In the genomic region with DNA sequence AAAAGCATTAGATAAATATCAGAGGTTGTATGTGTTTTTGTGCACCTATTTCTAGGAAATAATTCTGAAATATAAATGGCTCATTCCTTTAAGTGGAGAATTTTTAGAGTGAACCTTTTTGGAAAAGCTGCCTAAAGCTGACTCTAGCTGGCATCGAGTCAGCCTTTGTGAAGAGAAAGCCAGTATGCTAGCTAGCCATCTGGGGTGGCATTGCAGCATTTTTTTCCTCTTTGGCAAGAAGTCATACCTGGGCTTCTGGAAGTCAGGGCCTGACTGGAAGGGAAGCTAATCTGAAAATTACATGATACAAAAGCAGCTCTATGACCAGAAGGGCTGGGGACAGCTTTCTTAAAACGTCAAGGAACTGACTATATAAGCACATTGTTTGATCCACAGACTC, we compare ENCODE assay signal across 21 cellular contexts. TPM values are rescaled to one million over a fixed set of nuclear protein-coding genes. Genes with fewer than 3 reads are reported as not detected.
DNase-seq lines count a peak whose midpoint lies in the region; ATAC-seq and TF ChIP-seq lines count a peak whose summit lies in the region.
"Had no signal": no experiment of that assay in that cellular context is flagged by ENCODE, and none has a peak within 500 bp of the region (broad histone marks: within the 10 kb centered on the region; RNA-seq: fewer than 3 reads in every experiment).

No MANE protein-coding gene starts in this region.

- no peak overlapping the region for H2AFZ ChIP-seq in GM23248

- in situ Hi-C loops in GM23248 (cut with MboI), result no loop called here

- WGBS in GM23248 (ENCODE audit: low coverage in 1 of 2, low lambda C conversion rate in 2 of 2, missing lambda C conversion rate in 2 of 2), 2 experiments, result 78% methylated on average over 2 of the region's 2 CpGs

- H3K36me3 ChIP-seq in GM23248 (ENCODE audit: low read depth) (peaks cover 56% of the 10 kb centered on the region), neutrophil (peaks cover 29% of the 10 kb centered on the region)

- TF ChIP-seq CTCF in AG10803 (conservative IDR thresholded peaks at IDR 0.05; ENCODE audit: low read length) (no peak), neutrophil (IDR thresholded peaks at IDR 0.05) (no peak)

- H3K9me3 ChIP-seq in GM23248 (ENCODE audit: low read depth) (no peaks in the 10 kb centered on the region), neutrophil (no peaks in the 10 kb centered on the region)

- no peaks in the 10 kb centered on the region for H4K20me1 ChIP-seq in GM23248 (ENCODE audit: insufficient read depth)

- H3K79me2 ChIP-seq in GM23248 (ENCODE audit: insufficient read depth), result peaks cover 98% of the 10 kb centered on the region

- H3K4me2 ChIP-seq in GM23248 (ENCODE audit: unreplicated experiment), result no peak overlapping the region

- 0 out of 2 replicates have a peak, but pooled peaks cover under 1% of the 10 kb centered on the region for H3F3A ChIP-seq in GM23248 (ENCODE audit: insufficient read depth)

- H3K27ac ChIP-seq in GM23248 (no peak overlapping the region), neutrophil (peak overlapping the region; percentile 56)
- H3K27ac ChIP-seq: epithelial cell of prostate had no signal

- DNase-seq in AG10803 (ENCODE audit: low read depth) (peak; percentile 45), GM23248 (peak; percentile 25), cerebellar cortex (ENCODE audit: low spot score) (peak; percentile 97), RPMI8226 (no peak), midbrain (lab: John Stamatoyannopoulos, UW) (no peak)
- DNase-seq: activated B cell treated with CpG ODN at 0.5 μM for 24 hours; activated CD8-positive, alpha-beta memory T cell treated with anti-CD3 and anti-CD28 coated beads for 24 hours; activated effector memory CD4-positive, alpha-beta T cell treated with anti-CD3 and anti-CD28 coated beads, Interleukin-2, amount 50 U/mL, for 16 hours; aorta; GDM1; MM.1S; NCI-H187; NCI-H524 treated with DMSO at 0.1 percent for 48 hours; SIG-M5; stimulated activated CD4-positive, alpha-beta T cell treated with anti-CD3 and anti-CD28 coated beads, Interleukin-15, amount 100 ng/mL, for 24 hours; stimulated activated naive CD4-positive, alpha-beta T cell treated with Interleukin-2 at 50 U/mL for 16 hours had no signal

- H3K9me2 ChIP-seq in GM23248 (ENCODE audit: insufficient read depth), result no peaks in the 10 kb centered on the region

- no peaks in the 10 kb centered on the region for H3K4me1 ChIP-seq in GM23248 (ENCODE audit: insufficient read depth)
- H3K4me1 ChIP-seq in neutrophil (ENCODE audit: control insufficient read depth in 1 of 2, insufficient read depth in 1 of 2, low read depth in 1 of 2, low read length in 1 of 2), result peaks cover 17 to 36% of the 10 kb centered on the region in 2 experiments

- peak overlapping the region; percentile 8; the same call in 1 of the 2 replicates for H3K9ac ChIP-seq in GM23248

- H3K27me3 ChIP-seq in GM23248 (replicated peaks; ENCODE audit: insufficient read depth), result no peaks in the 10 kb centered on the region
- H3K27me3 ChIP-seq in neutrophil, result no peaks in the 10 kb centered on the region

- H3K4me3 ChIP-seq in AG10803 (ENCODE audit: low read length) (no peak overlapping the region), GM23248 (no peak overlapping the region), neutrophil (ENCODE audit: low read depth in 1 of 2, low read length in 1 of 2) (no peak overlapping the region)
- H3K4me3 ChIP-seq: GM12878 had no signal

- ATAC-seq in esophagus mucosa (no peak), GM19351 (IDR thresholded peaks at IDR 0.05; ENCODE audit: unreplicated experiment) (no peak)
- ATAC-seq: GM12878 had no signal

RNA-seq across cellular contexts. Expression of gene ANP32B, which starts 19.7 kb away (rescaled TPM):
- total RNA-seq in GM23248 (2014; rRNA removed; shearing (Covaris generic)), result 11.2 and 35.3 TPM in 2 replicates
- polyA plus RNA-seq in GM23248 (2016; fragmentation: Nextera tagmentation; extraction: Ambion mirVana), result 137 and 138 TPM in 2 replicates
- total RNA-seq in esophagus mucosa, result 102 TPM

RNA-seq across cellular contexts. Expression of gene NANS, which starts 53.7 kb away (rescaled TPM):
- total RNA-seq in GM23248 (2014; rRNA removed; shearing (Covaris generic)), result 60.3 and 80.8 TPM in 2 replicates
- 128 and 133 TPM in 2 replicates for polyA plus RNA-seq in GM23248 (2016; fragmentation: Nextera tagmentation; extraction: Ambion mirVana)
- total RNA-seq in esophagus mucosa, result 35.6 TPM

Comparison
In these comparisons a context has a peak if more than half of its experiments do, and no peak if none do; other contexts are left out.
1. DNase-seq: peak in AG10803 (single experiment), GM23248 (single experiment) and cerebellar cortex (single experiment); none in RPMI8226 (single experiment) and midbrain (single experiment).